ENCODE assay signal across 25 cellular contexts in genomic region chr6:85383042-85383441, GRCh38.
"Had no signal": no experiment of that assay in that cellular context is flagged by ENCODE, and none has a peak within 500 bp of the region (broad histone marks: within the 10 kb centered on the region; RNA-seq: fewer than 3 reads in every experiment).

No MANE protein-coding gene starts in this region.

- ATAC-seq: activated CD4-positive, CD25-positive, alpha-beta regulatory T cell treated with anti-CD3 and anti-CD28 coated beads, Interleukin-2, amount 50 U/mL, for 24 hours; activated CD8-positive, alpha-beta T cell treated with anti-CD3 and anti-CD28 coated beads for 36 hours had no signal

- H3K4me3 Mint-ChIP-seq: activated CD8-positive, alpha-beta T cell treated with anti-CD3 and anti-CD28 coated beads for 36 hours; activated naive CD8-positive, alpha-beta T cell treated with anti-CD3 and anti-CD28 coated beads, Interleukin-2, amount 10 ng/mL, durations not matched to agents 7 days and 5 days; T-helper 1 cell treated with Interleukin-12 subunit alpha and Interleukin-12 subunit beta and Interleukin-4 antibody, amounts not matched to agents 30 μg/mL and 1 μg/mL, for 36 hours had no signal

- H3K27ac Mint-ChIP-seq: activated CD8-positive, alpha-beta T cell treated with anti-CD3 and anti-CD28 coated beads for 36 hours; activated naive CD8-positive, alpha-beta T cell treated with anti-CD3 and anti-CD28 coated beads, Interleukin-2, amount 10 ng/mL, durations not matched to agents 7 days and 5 days; T-helper 1 cell treated with Interleukin-12 subunit alpha and Interleukin-12 subunit beta and Interleukin-4 antibody, amounts not matched to agents 30 μg/mL and 1 μg/mL, for 36 hours had no signal

- DNase-seq: activated CD4-positive, alpha-beta T cell treated with anti-CD3 and anti-CD28 coated beads for 4 hours; activated CD8-positive, alpha-beta memory T cell treated with anti-CD3 and anti-CD28 coated beads, Interleukin-2, amount 50 U/mL, for 4 hours; activated CD8-positive, alpha-beta T cell treated with anti-CD3 and anti-CD28 coated beads for 36 hours; activated naive CD4-positive, alpha-beta T cell treated with anti-CD3 and anti-CD28 coated beads, Interleukin-2, amount 50 U/mL, for 16 hours; activated naive CD8-positive, alpha-beta T cell treated with anti-CD3 and anti-CD28 coated beads, Interleukin-2, amount 10 ng/mL, durations not matched to agents 7 days and 5 days; adrenal gland; anterior cingulate cortex; central memory CD4-positive, alpha-beta T cell; NCI-H1048; NCI-H146; NCI-H187 treated with DMSO at 0.1 percent for 48 hours; NCI-H2081 treated with DMSO at 0.1 percent for 48 hours; NCI-H2171 treated with DMSO at 0.1 percent for 48 hours; NCI-H226; NCI-H510A; NCI-H526 treated with DMSO at 0.1 percent for 48 hours; NCI-H82; OCI-M1; Peyer's patch; SHP77 had no signal

- H3K27me3 ChIP-seq: adrenal gland, Peyer's patch, SJSA1 had no signal

- H3K36me3 ChIP-seq: adrenal gland, Peyer's patch, SJSA1 had no signal

- H3K4me3 ChIP-seq: adrenal gland, Peyer's patch, SJSA1 had no signal

- H3K27ac ChIP-seq: adrenal gland, Peyer's patch, RWPE1, SJSA1 had no signal

- H3K36me3 Mint-ChIP-seq: activated naive CD8-positive, alpha-beta T cell treated with anti-CD3 and anti-CD28 coated beads, Interleukin-2, amount 10 ng/mL, durations not matched to agents 7 days and 5 days had no signal

- FAIRE-seq: bronchial epithelial cell had no signal

- H3K27me3 Mint-ChIP-seq: activated CD8-positive, alpha-beta T cell treated with anti-CD3 and anti-CD28 coated beads for 36 hours; activated naive CD8-positive, alpha-beta T cell treated with anti-CD3 and anti-CD28 coated beads, Interleukin-2, amount 10 ng/mL, durations not matched to agents 7 days and 5 days had no signal

- H3K9me3 ChIP-seq: adrenal gland, Peyer's patch had no signal

- H3K4me1 ChIP-seq: adrenal gland had no signal
